ENCODE assay signal across 21 cellular contexts in genomic region chr1:228364706-228365213, GRCh38. TPM values are rescaled to one million over a fixed set of nuclear protein-coding genes. Genes with fewer than 3 reads are reported as not detected.
A peak's percentile ranks its signal among the peaks of the same experiment; 100 is the strongest.
DNase-seq lines count a peak whose midpoint lies in the region; ATAC-seq and TF ChIP-seq lines count a peak whose summit lies in the region.
"Had no signal": no experiment of that assay in that cellular context is flagged by ENCODE, and none has a peak within 500 bp of the region (broad histone marks: within the 10 kb centered on the region; RNA-seq: fewer than 3 reads in every experiment).

No MANE protein-coding gene starts in this region.

- peak overlapping the region; percentile 57 for H3K18ac ChIP-seq in neuronal stem cell (ENCODE audit: low read length)

- DNase-seq in adrenal gland: peak in 5 of 7 donors; percentile 4 to 51 (median 18)
- DNase-seq in left cardiac atrium: peak; percentile 15
- DNase-seq in neuronal stem cell (ENCODE audit: low spot score): no peak
- DNase-seq in tibial artery: peak; percentile 15 to 58
- DNase-seq in NCI-H1930 (lab: John Stamatoyannopoulos, UW): no peak
- no peak for DNase-seq in activated gamma-delta T cell treated with Interleukin-2 at 50 U/mL for 16 hours
- DNase-seq in omental fat pad (ENCODE audit: low spot score): no peak
- DNase-seq: DMS 273 treated with DMSO at 0.1 percent for 48 hours, GOT3, NCI-H1105 treated with DMSO at 0.1 percent for 48 hours, NCI-H2029, NCI-H2171 treated with DMSO at 0.1 percent for 48 hours, SHP77 treated with DMSO at 0.1 percent for 48 hours had no signal

- H3K4me2 ChIP-seq in neuronal stem cell (ENCODE audit: insufficient read depth, low read length, poor library complexity, severe bottlenecking): no peak overlapping the region
- H3K4me2 ChIP-seq: BLaER1, KMS-11 had no signal

- H3K36me3 ChIP-seq in adrenal gland (replicated peaks in 1 of 2) (no peaks in the 10 kb centered on the region), neuronal stem cell (replicated peaks in 1 of 2; ENCODE audit: control insufficient read depth in 2 of 2, insufficient read depth in 2 of 2, low read length in 2 of 2) (no peaks in the 10 kb centered on the region), tibial artery (no peaks in the 10 kb centered on the region)
- H3K36me3 ChIP-seq: BLaER1, Peyer's patch had no signal

- H2BK120ac ChIP-seq in neuronal stem cell (ENCODE audit: low read depth, low read length): no peak overlapping the region

- H2BK5ac ChIP-seq in neuronal stem cell (ENCODE audit: low read length): peak overlapping the region; percentile 75

- H3K27ac ChIP-seq in adrenal gland (no peak overlapping the region), neuronal stem cell (replicated peaks; ENCODE audit: low read length) (no peak overlapping the region), tibial artery (no peak overlapping the region)
- H3K27ac ChIP-seq: BLaER1, KMS-11, Peyer's patch had no signal

- TF ChIP-seq CTCF in adrenal gland (IDR thresholded peaks at IDR 0.05): no peak
- no peak for TF ChIP-seq CTCF in tibial artery (IDR thresholded peaks at IDR 0.05)
- TF ChIP-seq CTCF in omental fat pad (IDR thresholded peaks at IDR 0.05): no peak

- H3K4me3 ChIP-seq in adrenal gland (no peak overlapping the region), neuronal stem cell (ENCODE audit: low read length in 2 of 2) (no peak overlapping the region), tibial artery (no peak overlapping the region)
- H3K4me3 ChIP-seq: BLaER1, Peyer's patch had no signal

- peaks cover 4% of the 10 kb centered on the region for H3K79me1 ChIP-seq in neuronal stem cell (ENCODE audit: low read depth, low read length)

- peak overlapping the region; percentile 38 for H3K14ac ChIP-seq in neuronal stem cell (ENCODE audit: low read length)

- no peak overlapping the region for H4K8ac ChIP-seq in neuronal stem cell (ENCODE audit: low read depth, low read length)

- ATAC-seq in left cardiac atrium (no peak), HG03469 (IDR thresholded peaks at IDR 0.05; ENCODE audit: unreplicated experiment) (no peak), omental fat pad (ENCODE audit: low FRiP score) (no peak)
- ATAC-seq: HepG2 had no signal

- WGBS in adrenal gland, 4 donors: 82 to 95% (median 89%) methylated on average over 10 to 19 of the region's 19 CpGs
- WGBS in neuronal stem cell (ENCODE audit: extremely low coverage in 2 of 2, insufficient read length in 2 of 2, insufficient replicate concordance in 1 of 2), 2 donors: no CpG with 5 or more reads among the region's 19 CpGs

- H3K4ac ChIP-seq in neuronal stem cell (ENCODE audit: low read length): peak overlapping the region; percentile 89

- H2BK15ac ChIP-seq in neuronal stem cell (ENCODE audit: low read length): no peak overlapping the region

- peak overlapping the region; percentile 24 for H4K91ac ChIP-seq in neuronal stem cell (ENCODE audit: low read depth, low read length, poor library complexity)

- H3K4me1 ChIP-seq in adrenal gland (replicated peaks in 1 of 2) (peaks cover 24 to 30% of the 10 kb centered on the region in 2 donors), neuronal stem cell (ENCODE audit: control insufficient read depth in 2 of 2, insufficient read depth in 1 of 2, low read depth in 1 of 2, low read length in 2 of 2) (no peaks in the 10 kb centered on the region), tibial artery (no peaks in the 10 kb centered on the region)
- H3K4me1 ChIP-seq: Peyer's patch had no signal

- no peak overlapping the region for H2AK5ac ChIP-seq in neuronal stem cell (ENCODE audit: low read depth, low read length)

- H3K27me3 ChIP-seq in adrenal gland: no peaks in the 10 kb centered on the region
- H3K27me3 ChIP-seq in neuronal stem cell (ENCODE audit: control insufficient read depth in 3 of 3, insufficient read depth in 3 of 3, low read depth in 1 of 3, low read length in 3 of 3): peaks cover 0 to 6% (median 0%) of the 10 kb centered on the region in 3 experiments
- peaks cover 0 to 59% of the 10 kb centered on the region in 2 donors for H3K27me3 ChIP-seq in tibial artery
- H3K27me3 ChIP-seq: BLaER1, Peyer's patch had no signal

- H3K9ac ChIP-seq in neuronal stem cell (ENCODE audit: low read depth, low read length, poor library complexity): no peak overlapping the region
- H3K9ac ChIP-seq: BLaER1, KMS-11 had no signal

- intact Hi-C loops in adrenal gland (cut with DNase I): no loop called here
- intact Hi-C loops in left cardiac atrium (cut with DNase I): no loop called here
- intact Hi-C loops in tibial artery (cut with DNase I; ENCODE audit: low total_unique reads): no loop called here

- peak overlapping the region; percentile 85 for H3K23ac ChIP-seq in neuronal stem cell (ENCODE audit: low read depth, low read length, poor library complexity)

- no peaks in the 10 kb centered on the region for H3K9me3 ChIP-seq in adrenal gland (replicated peaks in 1 of 3)
- no peaks in the 10 kb centered on the region for H3K9me3 ChIP-seq in neuronal stem cell (replicated peaks in 1 of 2; ENCODE audit: control insufficient read depth in 2 of 2, insufficient read depth in 1 of 2, low read depth in 1 of 2, low read length in 2 of 2)
- no peaks in the 10 kb centered on the region for H3K9me3 ChIP-seq in tibial artery
- H3K9me3 ChIP-seq: BLaER1, Peyer's patch had no signal

- H2BK12ac ChIP-seq in neuronal stem cell (ENCODE audit: low read length): no peak overlapping the region

- no peak overlapping the region for H2AFZ ChIP-seq in neuronal stem cell (ENCODE audit: low read length)

- no peak for TF ChIP-seq POLR2A in adrenal gland (IDR thresholded peaks at IDR 0.05)

RNA-seq across cellular contexts. Expression of gene TRIM11, which starts 41.9 kb away (rescaled TPM):
- total RNA-seq in adrenal gland (10 to 100 TPM; 12.1 to 26.7 (median 19.1) TPM), left cardiac atrium (1 to 10 TPM; 9.0 to 9.5 TPM), omental fat pad (10 to 100 TPM; 11.3 to 23.5 (median 15.8) TPM)
- polyA plus RNA-seq in adrenal gland: 10 to 100 TPM in 2 of 3 donors, 1 to 10 TPM in 1; 3.5 to 17.2 (median 12.8) TPM
- polyA plus RNA-seq in neuronal stem cell (2013, experiment 1 of 2): 13.5 TPM
- 13.3 TPM for polyA plus RNA-seq in neuronal stem cell (2013, experiment 2 of 2)

RNA-seq across cellular contexts. Expression of gene TRIM17, which starts 51.9 kb away (rescaled TPM):
- total RNA-seq in adrenal gland (1 to 10 TPM in 3 of 8 donors, under 1 TPM in 3, not detected in 2; 0.42 to 7.4 (median 1.2) TPM), left cardiac atrium (under 1 TPM; 0.42 to 0.88 TPM), omental fat pad (1 to 10 TPM in 2 of 4 donors, under 1 TPM in 1, not detected in 1; 0.96 to 3.3 (median 1.7) TPM)
- polyA plus RNA-seq in adrenal gland: 1 to 10 TPM in 1 of 3 donors, under 1 TPM in 1, not detected in 1; 0.74 to 1.8 TPM
- 4.1 TPM for polyA plus RNA-seq in neuronal stem cell (2013, experiment 1 of 2)
- polyA plus RNA-seq in neuronal stem cell (2013, experiment 2 of 2): 3.7 TPM
- total RNA-seq: Daoy, MCF 10A, NCI-H460 had no signal

Comparison
In these comparisons a context has a peak if more than half of its experiments do, and no peak if none do; other contexts are left out.
1. DNase-seq: peak in adrenal gland (5 of 7), left cardiac atrium (single experiment) and tibial artery (2 of 2); none in neuronal stem cell (single experiment), NCI-H1930 (0 of 2), activated gamma-delta T cell treated with Interleukin-2 at 50 U/mL for 16 hours (single experiment) and omental fat pad (single experiment).